ENCODE assay signal across 9 cellular contexts in the genomic region with DNA sequence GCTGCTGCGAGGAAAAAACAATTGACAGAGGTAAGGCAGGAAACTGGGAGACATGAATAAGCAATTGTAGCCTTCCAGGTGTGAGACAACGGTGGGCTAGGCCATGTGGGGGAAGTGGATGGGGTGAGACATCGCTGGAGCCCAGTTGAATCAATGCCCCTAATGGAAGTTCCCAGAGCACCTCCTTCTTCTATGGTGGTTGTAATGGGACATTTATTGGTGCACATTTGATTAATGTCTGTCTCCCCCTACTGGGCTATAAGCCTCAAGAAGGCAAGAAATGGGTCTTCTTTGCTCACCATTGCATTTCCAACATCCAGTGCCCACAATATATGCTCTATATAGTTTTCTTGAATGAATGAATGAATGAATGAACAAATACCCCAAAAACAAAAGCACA. TPM values are rescaled to one million over a fixed set of nuclear protein-coding genes. Genes with fewer than 3 reads are reported as not detected.
DNase-seq lines count a peak whose midpoint lies in the region; FAIRE-seq and TF ChIP-seq lines count a peak whose summit lies in the region.
"Had no signal": no experiment of that assay in that cellular context is flagged by ENCODE, and none has a peak within 500 bp of the region (broad histone marks: within the 10 kb centered on the region; RNA-seq: fewer than 3 reads in every experiment).

No MANE protein-coding gene starts in this region.

- peak overlapping the region; percentile 99 for H2AFZ ChIP-seq in OCI-LY3 (ENCODE audit: low read depth, low read length)

- DNase-seq in H4 (ENCODE audit: low spot score) (peak; percentile 59), glomerular visceral epithelial cell (ENCODE audit: extremely low spot score) (peak; percentile 13), frontal cortex (ENCODE audit: low spot score in 2 of 2) (no peak), MG63 (no peak), NCI-H446 treated with DMSO at 0.1 percent for 48 hours (lab: John Stamatoyannopoulos, UW) (no peak), posterior cingulate gyrus (no peak)
- DNase-seq: activated CD4-positive, alpha-beta T cell treated with anti-CD3 and anti-CD28 coated beads, Interleukin-2, amount 50 U/mL, for 1 hour had no signal

- peaks cover 26 to 81% (median 60%) of the 10 kb centered on the region in 10 experiments for H3K4me1 ChIP-seq in BLaER1 treated with 17β-estradiol and CSF1 and Interleukin-3, amounts not matched to agents 10 nM and 100 nM
- peaks cover 33% of the 10 kb centered on the region for H3K4me1 ChIP-seq in OCI-LY3 (ENCODE audit: low read length)

- H4K20me1 ChIP-seq in BLaER1 treated with 17β-estradiol and CSF1 and Interleukin-3, amounts not matched to agents 10 nM and 100 nM, result no peaks in the 10 kb centered on the region
- no peaks in the 10 kb centered on the region for H4K20me1 ChIP-seq in OCI-LY3 (ENCODE audit: insufficient read depth, low read length)

- TF ChIP-seq CTCF in OCI-LY3 (IDR thresholded peaks at IDR 0.05; ENCODE audit: low read depth, low read length), result peak; percentile 80

- no peak for FAIRE-seq in frontal cortex (lab: Jason Lieb, UNC)

- H3K36me3 ChIP-seq in BLaER1 treated with 17β-estradiol and CSF1 and Interleukin-3, amounts not matched to agents 10 nM and 100 nM, result no peaks in the 10 kb centered on the region
- H3K36me3 ChIP-seq in OCI-LY3 (replicated peaks; ENCODE audit: low read depth, low read length) (no peaks in the 10 kb centered on the region), MG63 (no peaks in the 10 kb centered on the region)

- peak overlapping the region in 5 of 11 experiments; percentile 15 to 97 (median 28); a peak in 6 of 22 replicates for H3K27ac ChIP-seq in BLaER1 treated with 17β-estradiol and CSF1 and Interleukin-3, amounts not matched to agents 10 nM and 100 nM
- no peak overlapping the region for H3K27ac ChIP-seq in OCI-LY3 (ENCODE audit: low read length)

- no peak overlapping the region for H3K4me3 ChIP-seq in BLaER1 treated with 17β-estradiol and CSF1 and Interleukin-3, amounts not matched to agents 10 nM and 100 nM
- H3K4me3 ChIP-seq in OCI-LY3 (ENCODE audit: low read length) (peak overlapping the region; percentile 74), MG63 (no peak overlapping the region)

- H3K79me2 ChIP-seq in OCI-LY3 (ENCODE audit: low read length), result no peaks in the 10 kb centered on the region

- H3K9ac ChIP-seq in BLaER1 treated with 17β-estradiol and CSF1 and Interleukin-3, amounts not matched to agents 10 nM and 100 nM, result peak overlapping the region in 1 of 11 experiments; percentile 14; a peak in 1 of 22 replicates
- H3K9ac ChIP-seq in OCI-LY3 (ENCODE audit: low read length), result peak overlapping the region; percentile 55

- H3K9me3 ChIP-seq in BLaER1 treated with 17β-estradiol and CSF1 and Interleukin-3, amounts not matched to agents 10 nM and 100 nM (replicated peaks in 1 of 11), result no peaks in the 10 kb centered on the region
- H3K9me3 ChIP-seq in OCI-LY3 (ENCODE audit: insufficient read depth, low read length) (no peaks in the 10 kb centered on the region), MG63 (no peaks in the 10 kb centered on the region; the same call in 1 of the 2 replicates)

- peak overlapping the region in 8 of 11 experiments; percentile 43 to 96 (median 90); a peak in 15 of 22 replicates for H3K4me2 ChIP-seq in BLaER1 treated with 17β-estradiol and CSF1 and Interleukin-3, amounts not matched to agents 10 nM and 100 nM
- peak overlapping the region; percentile 87 for H3K4me2 ChIP-seq in OCI-LY3 (ENCODE audit: low read length)

- H3K27me3 ChIP-seq in BLaER1 treated with 17β-estradiol and CSF1 and Interleukin-3, amounts not matched to agents 10 nM and 100 nM, result peaks cover 0 to 15% (median 0%) of the 10 kb centered on the region in 11 experiments; a peak in 6 of 22 replicates
- H3K27me3 ChIP-seq in OCI-LY3 (ENCODE audit: low read depth, low read length) (peaks cover 63% of the 10 kb centered on the region), MG63 (peaks cover 26% of the 10 kb centered on the region)

- intact Hi-C loops in posterior cingulate gyrus (cut with DNase I), result no loop called here

RNA-seq across cellular contexts. Expression of a gene that starts 22.7 kb away (rescaled TPM):
- not detected in 2 replicates for total RNA-seq in H4 (2014; rRNA removed; shearing (Covaris generic))
- total RNA-seq in frontal cortex, result under 0.01 TPM
- total RNA-seq in MG63 (2014; rRNA removed; shearing (Covaris generic); ENCODE audit: low replicate concordance), result not detected in 2 replicates

RNA-seq across cellular contexts. Expression of a gene that starts 54.1 kb away (rescaled TPM):
- not detected in 2 replicates for total RNA-seq in H4 (2014; rRNA removed; shearing (Covaris generic))
- not detected for total RNA-seq in frontal cortex
- not detected in 2 replicates for total RNA-seq in MG63 (2014; rRNA removed; shearing (Covaris generic); ENCODE audit: low replicate concordance)

Comparison
In these comparisons a context has a peak if more than half of its experiments do, and no peak if none do; other contexts are left out.
1. DNase-seq: peak in H4 (single experiment) and glomerular visceral epithelial cell (single experiment); none in frontal cortex (0 of 2), MG63 (single experiment), NCI-H446 treated with DMSO at 0.1 percent for 48 hours (single experiment) and posterior cingulate gyrus (0 of 10).